Comparison of ENCODE assay signal across 14 cellular contexts in genomic region chr7:37212526-37212925, GRCh38.
DNase-seq lines count a peak whose midpoint lies in the region; ATAC-seq and TF ChIP-seq lines count a peak whose summit lies in the region.
"Had no signal": no experiment of that assay in that cellular context is flagged by ENCODE, and none has a peak within 500 bp of the region (broad histone marks: within the 10 kb centered on the region; RNA-seq: fewer than 3 reads in every experiment).

No MANE protein-coding gene starts in this region.

- ATAC-seq in GM18511 (IDR thresholded peaks at IDR 0.05; ENCODE audit: unreplicated experiment) (peak; percentile 17), GM21529 (IDR thresholded peaks at IDR 0.05; ENCODE audit: unreplicated experiment) (peak; percentile 7)
- ATAC-seq: foreskin keratinocyte, T-helper 17 cell had no signal

- POLR2A ChIA-PET in MCF 10A (lab: Yijun Ruan, JAX), result no interaction called here

- H3K36me3 Mint-ChIP-seq in activated T-helper 2 cell treated with anti-CD3 and anti-CD28 coated beads, Interferon-gamma antibody, Interleukin-2, Interleukin-4, amounts not matched to agents 10 μg/mL and 5 μg/mL and 100 μg/mL, durations not matched to agents 14 hours and 24 hours and 36 hours (ENCODE audit: low read depth), result peaks cover 74% of the 10 kb centered on the region
- H3K36me3 Mint-ChIP-seq in nephron (ENCODE audit: low read depth) (no peaks in the 10 kb centered on the region), MCF 10A (ENCODE audit: insufficient read depth, unreplicated experiment) (no peaks in the 10 kb centered on the region)

- DNase-seq in activated T-helper 2 cell treated with anti-CD3 and anti-CD28 coated beads, Interferon-gamma antibody, Interleukin-2, Interleukin-4, amounts not matched to agents 10 μg/mL and 5 μg/mL and 100 μg/mL, durations not matched to agents 14 hours and 24 hours and 36 hours (ENCODE audit: low spot score), result no peak
- no peak for DNase-seq in MCF 10A (ENCODE audit: unreplicated experiment)
- DNase-seq in NCI-H82 (lab: John Stamatoyannopoulos, UW), result no peak
- DNase-seq in effector CD8-positive, alpha-beta T cell (lab: John Stamatoyannopoulos, UW), result no peak
- DNase-seq: activated CD4-positive, alpha-beta T cell treated with anti-CD3 and anti-CD28 coated beads, Interleukin-2, amount 10 ng/mL, durations not matched to agents 24 days and 14 days; activated T-cell treated with anti-CD3 and anti-CD28 coated beads, Interleukin-2, amount 50 U/mL, for 48 hours; DMS79 treated with DMSO at 0.1 percent for 48 hours; foreskin keratinocyte; NCI-H1694; NCI-H526 treated with DMSO at 0.1 percent for 48 hours; T-helper 17 cell had no signal

- peak overlapping the region; percentile 21 for H3K27ac Mint-ChIP-seq in activated T-helper 2 cell treated with anti-CD3 and anti-CD28 coated beads, Interferon-gamma antibody, Interleukin-2, Interleukin-4, amounts not matched to agents 10 μg/mL and 5 μg/mL and 100 μg/mL, durations not matched to agents 14 hours and 24 hours and 36 hours
- H3K27ac Mint-ChIP-seq in nephron (peak overlapping the region; percentile 20 to 88 (median 85)), MCF 10A (ENCODE audit: low read depth, unreplicated experiment) (no peak overlapping the region)
- H3K27ac Mint-ChIP-seq: T-helper 17 cell had no signal

- peaks cover 23% of the 10 kb centered on the region for H3K4me1 Mint-ChIP-seq in activated T-helper 2 cell treated with anti-CD3 and anti-CD28 coated beads, Interferon-gamma antibody, Interleukin-2, Interleukin-4, amounts not matched to agents 10 μg/mL and 5 μg/mL and 100 μg/mL, durations not matched to agents 14 hours and 24 hours and 36 hours (ENCODE audit: low read depth)
- H3K4me1 Mint-ChIP-seq in nephron, result peaks cover 69% of the 10 kb centered on the region
- H3K4me1 Mint-ChIP-seq in MCF 10A (ENCODE audit: insufficient read depth, unreplicated experiment), result peaks cover 21% of the 10 kb centered on the region

- intact Hi-C loops in activated T-helper 2 cell treated with anti-CD3 and anti-CD28 coated beads, Interferon-gamma antibody, Interleukin-2, Interleukin-4, amounts not matched to agents 10 μg/mL and 5 μg/mL and 100 μg/mL, durations not matched to agents 14 hours and 24 hours and 36 hours (cut with micrococcal nuclease), result no loop called here
- intact Hi-C loops in MCF 10A (cut with micrococcal nuclease), result no loop called here

- no peak overlapping the region for H3K4me3 Mint-ChIP-seq in activated T-helper 2 cell treated with anti-CD3 and anti-CD28 coated beads, Interferon-gamma antibody, Interleukin-2, Interleukin-4, amounts not matched to agents 10 μg/mL and 5 μg/mL and 100 μg/mL, durations not matched to agents 14 hours and 24 hours and 36 hours (ENCODE audit: low read depth)
- H3K4me3 Mint-ChIP-seq in nephron, result peak overlapping the region in 1 of 3 experiments; percentile 9
- H3K4me3 Mint-ChIP-seq in MCF 10A (ENCODE audit: unreplicated experiment), result no peak overlapping the region
- H3K4me3 Mint-ChIP-seq: activated CD4-positive, alpha-beta T cell treated with anti-CD3 and anti-CD28 coated beads, Interleukin-2, amount 10 ng/mL, durations not matched to agents 24 days and 14 days; T-helper 17 cell had no signal

- TF ChIP-seq CTCF in nephron (IDR thresholded peaks at IDR 0.05; ENCODE audit: unreplicated experiment in 3 of 3) (no peak), MCF 10A (IDR thresholded peaks at IDR 0.05; ENCODE audit: unreplicated experiment) (no peak)

- no TSS peak for BruUV-seq in MCF 10A (replicated peaks; lab: Mats Ljungman, UMichigan)

- CTCF ChIA-PET in MCF 10A (lab: Yijun Ruan, JAX), result interaction anchor here (0.7 to 2.1 kb wide), 5 partner anchors 11 to 649 kb away, joined by 3 to 6 read pairs (median 3); no protein-coding TSS in a partner anchor

- H3K9me3 Mint-ChIP-seq in activated T-helper 2 cell treated with anti-CD3 and anti-CD28 coated beads, Interferon-gamma antibody, Interleukin-2, Interleukin-4, amounts not matched to agents 10 μg/mL and 5 μg/mL and 100 μg/mL, durations not matched to agents 14 hours and 24 hours and 36 hours, result no peaks in the 10 kb centered on the region
- H3K9me3 Mint-ChIP-seq in nephron (no peaks in the 10 kb centered on the region), MCF 10A (ENCODE audit: unreplicated experiment) (no peaks in the 10 kb centered on the region)
- H3K9me3 Mint-ChIP-seq: activated CD4-positive, alpha-beta T cell treated with anti-CD3 and anti-CD28 coated beads, Interleukin-2, amount 10 ng/mL, durations not matched to agents 24 days and 14 days had no signal

- H3K27me3 Mint-ChIP-seq in activated T-helper 2 cell treated with anti-CD3 and anti-CD28 coated beads, Interferon-gamma antibody, Interleukin-2, Interleukin-4, amounts not matched to agents 10 μg/mL and 5 μg/mL and 100 μg/mL, durations not matched to agents 14 hours and 24 hours and 36 hours (ENCODE audit: low read depth), result no peaks in the 10 kb centered on the region
- H3K27me3 Mint-ChIP-seq in nephron (ENCODE audit: low read depth) (peaks cover 6% of the 10 kb centered on the region), MCF 10A (ENCODE audit: insufficient read depth, unreplicated experiment) (no peaks in the 10 kb centered on the region)
- H3K27me3 Mint-ChIP-seq: activated CD4-positive, alpha-beta T cell treated with anti-CD3 and anti-CD28 coated beads, Interleukin-2, amount 10 ng/mL, durations not matched to agents 24 days and 14 days; T-helper 17 cell had no signal
